ENCODE assay signal across 10 cellular contexts in genomic region chr2:8239402-8240127, GRCh38.
DNase-seq lines count a peak whose midpoint lies in the region; ATAC-seq and TF ChIP-seq lines count a peak whose summit lies in the region.
"Had no signal": no experiment of that assay in that cellular context is flagged by ENCODE, and none has a peak within 500 bp of the region (broad histone marks: within the 10 kb centered on the region; RNA-seq: fewer than 3 reads in every experiment).

No MANE protein-coding gene starts in this region.

- DNase-seq in activated CD4-positive, alpha-beta T cell treated with anti-CD3 and anti-CD28 coated beads for 36 hours, result peak; percentile 72
- no peak for DNase-seq in activated CD4-positive, alpha-beta T cell treated with anti-CD3 and anti-CD28 coated beads, Interleukin-2, amount 50 U/mL, for 1 hour
- no peak for DNase-seq in effector memory CD8-positive, alpha-beta T cell
- DNase-seq in stimulated activated CD4-positive, alpha-beta T cell treated with anti-CD3 and anti-CD28 coated beads, Interleukin-2, amount 100 ng/mL, for 48 hours, result peak; percentile 10 to 30
- DNase-seq in left lung, result no peak
- DNase-seq: DMS79 treated with DMSO at 0.1 percent for 48 hours, NCI-H1436 treated with DMSO at 0.1 percent for 48 hours had no signal

- ATAC-seq in activated CD4-positive, alpha-beta T cell treated with anti-CD3 and anti-CD28 coated beads for 36 hours, result peak; percentile 91
- ATAC-seq in effector memory CD8-positive, alpha-beta T cell (replicated peaks), result peak; percentile 42
- ATAC-seq in HG02973 (IDR thresholded peaks at IDR 0.05; ENCODE audit: unreplicated experiment) (no peak), left lung (no peak), GM18909 (IDR thresholded peaks at IDR 0.05; ENCODE audit: poor library complexity, unreplicated experiment) (no peak)

- H3K27me3 ChIP-seq in left lung, result no peaks in the 10 kb centered on the region

- H3K4me3 ChIP-seq in left lung, result no peak overlapping the region

- TF ChIP-seq CTCF in left lung (IDR thresholded peaks at IDR 0.05), result no peak

- peaks cover 22% of the 10 kb centered on the region for H3K4me1 Mint-ChIP-seq in activated CD4-positive, alpha-beta T cell treated with anti-CD3 and anti-CD28 coated beads for 36 hours
- H3K4me1 Mint-ChIP-seq in T-helper 1 cell treated with Interleukin-12 subunit alpha and Interleukin-12 subunit beta and Interleukin-4 antibody, amounts not matched to agents 30 μg/mL and 1 μg/mL, for 36 hours (ENCODE audit: low read depth), result peaks cover 40% of the 10 kb centered on the region
- peaks cover under 1 to 7% of the 10 kb centered on the region in 2 donors for H3K4me1 Mint-ChIP-seq in effector memory CD8-positive, alpha-beta T cell (ENCODE audit: low read depth in 2 of 2)

- H3K4me1 ChIP-seq in left lung, result peaks cover 3 to 25% of the 10 kb centered on the region in 2 donors

- CTCF ChIA-PET in activated CD4-positive, alpha-beta T cell treated with anti-CD3 and anti-CD28 coated beads for 36 hours (lab: Charles Lee), result interaction anchor here (0.5 to 1.0 kb wide), 4 partner anchors 31 to 635 kb away, joined by 3 to 6 read pairs (median 3); no protein-coding TSS in a partner anchor

- H3K27me3 Mint-ChIP-seq in activated CD4-positive, alpha-beta T cell treated with anti-CD3 and anti-CD28 coated beads for 36 hours, result peaks cover 18% of the 10 kb centered on the region
- peaks cover 24% of the 10 kb centered on the region for H3K27me3 Mint-ChIP-seq in T-helper 1 cell treated with Interleukin-12 subunit alpha and Interleukin-12 subunit beta and Interleukin-4 antibody, amounts not matched to agents 30 μg/mL and 1 μg/mL, for 36 hours (ENCODE audit: low read depth)
- no peaks in the 10 kb centered on the region for H3K27me3 Mint-ChIP-seq in effector memory CD8-positive, alpha-beta T cell

- POLR2A ChIA-PET in activated CD4-positive, alpha-beta T cell treated with anti-CD3 and anti-CD28 coated beads for 36 hours (lab: Charles Lee), result interaction anchor here (0.6 to 1.3 kb wide), 5 partner anchors 9 to 469 kb away, joined by 3 to 7 read pairs (median 4); no protein-coding TSS in a partner anchor

- intact Hi-C loops in activated CD4-positive, alpha-beta T cell treated with anti-CD3 and anti-CD28 coated beads for 36 hours (cut with DNase I, micrococcal nuclease), result loop anchor here (5.0 to 10.0 kb wide), 2 partner anchors 445 to 448 kb away; partner anchors contain the start of gene ID2 (in 1 of the 2)
- intact Hi-C loops in left lung (cut with DNase I), result no loop called here

- peaks cover 8% of the 10 kb centered on the region for H3K9me3 Mint-ChIP-seq in activated CD4-positive, alpha-beta T cell treated with anti-CD3 and anti-CD28 coated beads for 36 hours (ENCODE audit: low read depth)
- peaks cover 11% of the 10 kb centered on the region for H3K9me3 Mint-ChIP-seq in T-helper 1 cell treated with Interleukin-12 subunit alpha and Interleukin-12 subunit beta and Interleukin-4 antibody, amounts not matched to agents 30 μg/mL and 1 μg/mL, for 36 hours
- H3K9me3 Mint-ChIP-seq in effector memory CD8-positive, alpha-beta T cell, result no peaks in the 10 kb centered on the region

- no peak overlapping the region for H3K27ac ChIP-seq in left lung

- H3K27ac Mint-ChIP-seq in activated CD4-positive, alpha-beta T cell treated with anti-CD3 and anti-CD28 coated beads for 36 hours, result no peak overlapping the region
- H3K27ac Mint-ChIP-seq in T-helper 1 cell treated with Interleukin-12 subunit alpha and Interleukin-12 subunit beta and Interleukin-4 antibody, amounts not matched to agents 30 μg/mL and 1 μg/mL, for 36 hours, result peak overlapping the region; percentile 62
- H3K27ac Mint-ChIP-seq in effector memory CD8-positive, alpha-beta T cell, result no peak overlapping the region

- H3K4me3 Mint-ChIP-seq in activated CD4-positive, alpha-beta T cell treated with anti-CD3 and anti-CD28 coated beads for 36 hours, result no peak overlapping the region
- no peak overlapping the region for H3K4me3 Mint-ChIP-seq in T-helper 1 cell treated with Interleukin-12 subunit alpha and Interleukin-12 subunit beta and Interleukin-4 antibody, amounts not matched to agents 30 μg/mL and 1 μg/mL, for 36 hours
- no peak overlapping the region for H3K4me3 Mint-ChIP-seq in effector memory CD8-positive, alpha-beta T cell

- no peaks in the 10 kb centered on the region for H3K36me3 ChIP-seq in left lung

- peaks cover 0 to 3% of the 10 kb centered on the region in 2 donors for H3K9me3 ChIP-seq in left lung

- no peaks in the 10 kb centered on the region for H3K36me3 Mint-ChIP-seq in activated CD4-positive, alpha-beta T cell treated with anti-CD3 and anti-CD28 coated beads for 36 hours (ENCODE audit: low read depth)
- H3K36me3 Mint-ChIP-seq in T-helper 1 cell treated with Interleukin-12 subunit alpha and Interleukin-12 subunit beta and Interleukin-4 antibody, amounts not matched to agents 30 μg/mL and 1 μg/mL, for 36 hours (ENCODE audit: low read depth), result peaks cover 8% of the 10 kb centered on the region
- H3K36me3 Mint-ChIP-seq in effector memory CD8-positive, alpha-beta T cell (ENCODE audit: insufficient read depth), result no peaks in the 10 kb centered on the region

Comparison
In these comparisons a context has a peak if more than half of its experiments do, and no peak if none do; other contexts are left out.
1. DNase-seq: peak in activated CD4-positive, alpha-beta T cell treated with anti-CD3 and anti-CD28 coated beads for 36 hours (single experiment) and stimulated activated CD4-positive, alpha-beta T cell treated with anti-CD3 and anti-CD28 coated beads, Interleukin-2, amount 100 ng/mL, for 48 hours (2 of 2); none in activated CD4-positive, alpha-beta T cell treated with anti-CD3 and anti-CD28 coated beads, Interleukin-2, amount 50 U/mL, for 1 hour (single experiment), effector memory CD8-positive, alpha-beta T cell (0 of 3) and left lung (0 of 2).
2. ATAC-seq: peak in activated CD4-positive, alpha-beta T cell treated with anti-CD3 and anti-CD28 coated beads for 36 hours (single experiment) and effector memory CD8-positive, alpha-beta T cell (single experiment); none in HG02973 (single experiment), left lung (single experiment) and GM18909 (single experiment).
3. intact Hi-C loops: an anchor here in activated CD4-positive, alpha-beta T cell treated with anti-CD3 and anti-CD28 coated beads for 36 hours (5.0 to 10.0 kb wide); none called in left lung.